8 cellular contexts compared by ENCODE assay signal in the genomic region with DNA sequence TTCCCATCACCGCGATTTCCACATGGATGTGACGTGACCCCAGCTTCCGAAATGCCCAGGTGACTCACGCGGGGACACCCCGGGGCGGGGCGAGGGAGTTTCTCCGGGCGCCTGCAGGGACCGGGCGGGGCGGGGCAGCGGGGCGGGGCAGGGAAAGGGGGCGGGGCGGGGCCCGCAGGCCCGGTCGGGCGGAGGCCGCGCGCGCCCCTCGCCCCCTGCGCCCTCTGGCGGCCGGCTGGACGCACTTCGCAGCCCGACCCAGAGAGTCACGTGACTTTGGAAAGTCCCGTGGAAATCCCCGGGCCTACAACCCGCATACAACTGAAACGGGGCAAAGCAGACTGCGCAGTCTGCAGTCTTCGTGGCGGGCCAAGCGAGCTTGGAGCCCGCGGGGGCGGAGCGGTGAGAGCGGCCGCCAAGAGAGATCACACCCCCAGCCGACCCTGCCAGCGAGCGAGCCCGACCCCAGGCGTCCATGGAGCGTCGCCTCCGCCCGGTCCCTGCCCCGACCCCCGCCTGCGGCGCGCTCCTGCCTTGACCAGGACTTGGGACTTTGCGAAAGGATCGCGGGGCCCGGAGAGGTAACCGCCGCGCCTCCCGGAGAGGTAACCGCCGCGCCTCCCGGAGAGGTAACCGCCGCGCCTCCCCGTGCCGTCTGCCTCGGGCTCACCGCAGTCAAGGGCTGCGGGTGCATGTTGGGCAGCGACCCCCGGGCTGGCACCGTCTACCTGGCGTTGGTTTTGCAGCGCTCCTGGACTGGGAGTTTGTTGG.
DNase-seq lines count a peak whose midpoint lies in the region; ATAC-seq and TF ChIP-seq lines count a peak whose summit lies in the region.

A gene (plus strand): TSS at position 346 of the 771 bp plus-strand sequence. CDS start 3,969 bp downstream, outside the sequence.

- DNase-seq in DMS 273 treated with DMSO at 0.1 percent for 48 hours (lab: John Stamatoyannopoulos, UW) = peak; percentile 49
- peak in 74 of 76 experiments; percentile 41 to 97 (median 89) for DNase-seq in HUDEP-2 (lab: John Stamatoyannopoulos, UW; ENCODE audit: unreplicated experiment in 76 of 76)
- peak; percentile 88 for DNase-seq in activated T-cell treated with anti-CD3 and anti-CD28 coated beads for 1 hour (ENCODE audit: low read depth)
- DNase-seq in epithelial cell of prostate (ENCODE audit: low read depth, low spot score) = peak; percentile 68
- DNase-seq in stimulated activated CD8-positive, alpha-beta memory T cell treated with anti-CD3 and anti-CD28 coated beads, Interleukin-4, amount 100 ng/mL, for 4 hours (ENCODE audit: low read depth in 2 of 2, low spot score in 1 of 2) = peak; percentile 88 to 92

- peak within 1 kb of the TSS; percentile 100 for H3K4me2 ChIP-seq in OCI-LY3 (ENCODE audit: low read length)

- H3K9me3 ChIP-seq in OCI-LY3 (ENCODE audit: insufficient read depth, low read length) = no peaks in the 10 kb centered on the region
- H3K9me3 ChIP-seq in mucosa of rectum (ENCODE audit: control insufficient read depth in 2 of 2, low read length in 2 of 2) = no peaks in the 10 kb centered on the region

- H3K27ac ChIP-seq in OCI-LY3 (ENCODE audit: low read length) (peak within 1 kb of the TSS; percentile 99), epithelial cell of prostate (peak within 1 kb of the TSS; percentile 81), mucosa of rectum (ENCODE audit: low read depth in 2 of 2, low read length in 2 of 2) (peak within 1 kb of the TSS; percentile 90 to 91)

- TF ChIP-seq CTCF in OCI-LY3 (IDR thresholded peaks at IDR 0.05; ENCODE audit: low read depth, low read length) = peak; percentile 37

- peak; percentile 58 for ATAC-seq in GM21390 (IDR thresholded peaks at IDR 0.05; ENCODE audit: unreplicated experiment)

- H3K27me3 ChIP-seq in OCI-LY3 (ENCODE audit: low read depth, low read length) (no peaks in the 10 kb centered on the region), mucosa of rectum (ENCODE audit: control insufficient read depth in 2 of 2, insufficient read depth in 2 of 2, low read length in 2 of 2) (no peaks in the 10 kb centered on the region)

- H3K36me3 ChIP-seq in OCI-LY3 (replicated peaks; ENCODE audit: low read depth, low read length) (peaks cover 47% of the 10 kb centered on the region), mucosa of rectum (ENCODE audit: control insufficient read depth in 2 of 2, insufficient read depth in 2 of 2, low read length in 2 of 2) (peaks cover 4 to 8% of the 10 kb centered on the region in 2 donors)

- H4K20me1 ChIP-seq in OCI-LY3 (ENCODE audit: insufficient read depth, low read length) = peaks cover 13% of the 10 kb centered on the region; the same call in 1 of the 2 replicates

- H3K4me3 ChIP-seq in OCI-LY3 (ENCODE audit: low read length) (peak within 1 kb of the TSS; percentile 89), mucosa of rectum (ENCODE audit: low read length in 2 of 2) (peak within 1 kb of the TSS; percentile 95 to 99)

- H3K9ac ChIP-seq in OCI-LY3 (ENCODE audit: low read length) (peak within 1 kb of the TSS; percentile 98), mucosa of rectum (ENCODE audit: low read depth in 1 of 2, low read length in 2 of 2) (peak within 1 kb of the TSS; percentile 87)

- H3K79me2 ChIP-seq in OCI-LY3 (ENCODE audit: low read length) = peaks cover 71% of the 10 kb centered on the region

- peak within 1 kb of the TSS; percentile 17; the same call in 1 of the 2 replicates for H2AFZ ChIP-seq in OCI-LY3 (ENCODE audit: low read depth, low read length)

- peaks cover 18% of the 10 kb centered on the region for H3K4me1 ChIP-seq in OCI-LY3 (ENCODE audit: low read length)
- H3K4me1 ChIP-seq in mucosa of rectum (ENCODE audit: control insufficient read depth in 2 of 2, insufficient read depth in 2 of 2, low read length in 2 of 2) = peaks cover 15 to 22% of the 10 kb centered on the region in 2 donors

Comparison
In these comparisons a context has a peak if more than half of its experiments do, and no peak if none do; other contexts are left out.
1. Peak in every context shown above with its lines: DNase-seq, ATAC-seq, H3K4me3 ChIP-seq and H3K27ac ChIP-seq.